ENCODE assay signal across 8 cellular contexts in genomic region chr2:8574196-8575010, GRCh38.
DNase-seq lines count a peak whose midpoint lies in the region; ATAC-seq and TF ChIP-seq lines count a peak whose summit lies in the region.

No MANE protein-coding gene starts in this region.

- peak; percentile 40 for ATAC-seq in HG02981 (IDR thresholded peaks at IDR 0.05; ENCODE audit: unreplicated experiment)
- ATAC-seq in activated CD8-positive, alpha-beta T cell treated with anti-CD3 and anti-CD28 coated beads for 36 hours = peak; percentile 26
- no peak for ATAC-seq in GM21360 (IDR thresholded peaks at IDR 0.05; ENCODE audit: unreplicated experiment)
- ATAC-seq in upper lobe of right lung = no peak

- TF ChIP-seq CTCF in activated CD8-positive, alpha-beta T cell treated with anti-CD3 and anti-CD28 coated beads for 36 hours (IDR thresholded peaks at IDR 0.05) = no peak
- TF ChIP-seq CTCF in osteocyte (IDR thresholded peaks at IDR 0.05) (no peak), upper lobe of right lung (IDR thresholded peaks at IDR 0.05) (no peak)

- peaks cover 28% of the 10 kb centered on the region for H3K4me1 Mint-ChIP-seq in activated CD8-positive, alpha-beta T cell treated with anti-CD3 and anti-CD28 coated beads for 36 hours (ENCODE audit: low read depth)
- no peaks in the 10 kb centered on the region for H3K4me1 Mint-ChIP-seq in osteocyte (ENCODE audit: unreplicated experiment)

- POLR2A ChIA-PET in activated CD8-positive, alpha-beta T cell treated with anti-CD3 and anti-CD28 coated beads for 36 hours (lab: Charles Lee) = interaction anchor here (1.4 kb wide), 1 partner anchor 108 kb away, joined by 4 read pairs; the partner anchor contains the start of gene ID2

- CTCF ChIA-PET in activated CD8-positive, alpha-beta T cell treated with anti-CD3 and anti-CD28 coated beads for 36 hours (lab: Charles Lee) = interaction anchor here (1.4 kb wide), 1 partner anchor 16 kb away, joined by 5 read pairs; no protein-coding TSS in a partner anchor

- intact Hi-C loops in activated CD8-positive, alpha-beta T cell treated with anti-CD3 and anti-CD28 coated beads for 36 hours (cut with micrococcal nuclease) = no loop called here
- intact Hi-C loops in upper lobe of right lung (cut with DNase I) = no loop called here

- H3K36me3 Mint-ChIP-seq in activated CD8-positive, alpha-beta T cell treated with anti-CD3 and anti-CD28 coated beads for 36 hours (ENCODE audit: low read depth) = no peaks in the 10 kb centered on the region
- H3K36me3 Mint-ChIP-seq in osteocyte (ENCODE audit: unreplicated experiment) = no peaks in the 10 kb centered on the region

- H3K27ac Mint-ChIP-seq in activated CD8-positive, alpha-beta T cell treated with anti-CD3 and anti-CD28 coated beads for 36 hours = no peak overlapping the region
- no peak overlapping the region for H3K27ac Mint-ChIP-seq in osteocyte (ENCODE audit: unreplicated experiment)

- H3K9me3 ChIP-seq in upper lobe of right lung = no peaks in the 10 kb centered on the region

- no peak overlapping the region for H3K4me3 ChIP-seq in upper lobe of right lung

- H3K27me3 Mint-ChIP-seq in activated CD8-positive, alpha-beta T cell treated with anti-CD3 and anti-CD28 coated beads for 36 hours = peaks cover 6% of the 10 kb centered on the region
- H3K27me3 Mint-ChIP-seq in osteocyte (ENCODE audit: unreplicated experiment) = peaks cover 17% of the 10 kb centered on the region

- DNase-seq in NCI-H1417 (lab: John Stamatoyannopoulos, UW) = peak; percentile 35 to 53 (median 47)
- DNase-seq in NCI-H1417 treated with DMSO at 0.1 percent for 48 hours (lab: John Stamatoyannopoulos, UW) = no peak
- DNase-seq in activated CD8-positive, alpha-beta T cell treated with anti-CD3 and anti-CD28 coated beads for 36 hours = no peak
- DNase-seq in osteocyte (ENCODE audit: extremely low spot score, unreplicated experiment) = peak; percentile 73
- no peak for DNase-seq in inferior parietal cortex (ENCODE audit: extremely low spot score)
- no peak for DNase-seq in upper lobe of right lung

- no peak overlapping the region for H3K27ac ChIP-seq in upper lobe of right lung

- peak overlapping the region; percentile 41 for H3K4me3 Mint-ChIP-seq in activated CD8-positive, alpha-beta T cell treated with anti-CD3 and anti-CD28 coated beads for 36 hours
- no peak overlapping the region for H3K4me3 Mint-ChIP-seq in osteocyte (ENCODE audit: unreplicated experiment)

- no peaks in the 10 kb centered on the region for H3K9me3 Mint-ChIP-seq in activated CD8-positive, alpha-beta T cell treated with anti-CD3 and anti-CD28 coated beads for 36 hours
- no peaks in the 10 kb centered on the region for H3K9me3 Mint-ChIP-seq in osteocyte (ENCODE audit: unreplicated experiment)

- no peaks in the 10 kb centered on the region for H3K36me3 ChIP-seq in upper lobe of right lung

- no peaks in the 10 kb centered on the region for H3K27me3 ChIP-seq in upper lobe of right lung

- H3K4me1 ChIP-seq in upper lobe of right lung = peaks cover 21% of the 10 kb centered on the region

Comparison
In these comparisons a context has a peak if more than half of its experiments do, and no peak if none do; other contexts are left out.
1. DNase-seq: peak in NCI-H1417 (3 of 3) and osteocyte (single experiment); none in NCI-H1417 treated with DMSO at 0.1 percent for 48 hours (single experiment), activated CD8-positive, alpha-beta T cell treated with anti-CD3 and anti-CD28 coated beads for 36 hours (single experiment), inferior parietal cortex (single experiment) and upper lobe of right lung (single experiment).
2. ATAC-seq: peak in HG02981 (single experiment) and activated CD8-positive, alpha-beta T cell treated with anti-CD3 and anti-CD28 coated beads for 36 hours (single experiment); none in GM21360 (single experiment) and upper lobe of right lung (single experiment).